ENCODE assay signal across 8 cellular contexts in the genomic region with DNA sequence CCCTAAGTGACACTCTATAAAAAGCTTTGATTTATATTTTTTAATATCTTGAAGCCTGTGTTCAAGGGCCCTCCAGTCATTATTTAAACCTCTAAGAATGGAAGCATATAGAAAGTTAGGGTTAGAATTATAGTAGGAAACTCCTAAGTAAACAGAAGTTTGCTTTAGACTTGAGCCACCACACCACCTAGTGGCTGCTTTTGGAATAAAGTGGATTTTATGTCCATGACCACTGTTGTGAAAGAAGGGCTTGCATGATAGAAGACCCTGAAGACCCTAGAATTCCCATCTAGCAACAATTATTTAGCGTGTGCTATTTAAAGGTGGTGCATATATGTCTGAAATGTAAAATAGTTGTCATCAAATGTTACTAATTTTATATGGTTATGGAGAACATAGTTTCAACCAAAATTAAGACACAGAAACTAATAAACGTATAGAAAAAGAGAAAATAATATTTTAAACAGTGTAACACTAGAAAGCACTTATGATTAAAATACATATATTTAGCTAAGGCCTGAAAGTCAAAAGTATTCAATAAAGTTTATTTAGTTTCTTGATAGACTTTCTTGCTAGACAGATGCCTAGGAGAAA. TPM values are rescaled to one million over a fixed set of nuclear protein-coding genes. Genes with fewer than 3 reads are reported as not detected.
A peak's percentile ranks its signal among the peaks of the same experiment; 100 is the strongest.
DNase-seq lines count a peak whose midpoint lies in the region; ATAC-seq lines count a peak whose summit lies in the region.
"Had no signal": no experiment of that assay in that cellular context is flagged by ENCODE, and none has a peak within 500 bp of the region (broad histone marks: within the 10 kb centered on the region; RNA-seq: fewer than 3 reads in every experiment).

No MANE protein-coding gene starts in this region.

- H3K27me3 ChIP-seq in mesendoderm (ENCODE audit: insufficient read depth, low read length, poor library complexity): no peaks in the 10 kb centered on the region

- H2BK15ac ChIP-seq in mesendoderm (replicated peaks; ENCODE audit: low read depth): no peak overlapping the region

- H2BK120ac ChIP-seq in mesendoderm (ENCODE audit: low read depth, low read length): no peak overlapping the region

- no peak overlapping the region for H3K4ac ChIP-seq in mesendoderm (ENCODE audit: low read depth, low read length)

- H3K27ac ChIP-seq in mesendoderm (ENCODE audit: low read depth, low read length): no peak overlapping the region

- H3K4me1 ChIP-seq in mesendoderm (ENCODE audit: control insufficient read depth, low read depth, low read length): no peaks in the 10 kb centered on the region

- H4K8ac ChIP-seq in mesendoderm (ENCODE audit: low read depth, low read length): no peak overlapping the region

- no peak overlapping the region for H3K9ac ChIP-seq in mesendoderm (ENCODE audit: low read length)

- H3K4me2 ChIP-seq in mesendoderm (ENCODE audit: low read length): no peak overlapping the region

- no peaks in the 10 kb centered on the region for H3K79me2 ChIP-seq in mesendoderm (ENCODE audit: control insufficient read depth, insufficient read depth, low read length)

- no peak overlapping the region for H3K4me3 ChIP-seq in mesendoderm (ENCODE audit: low read length)

- DNase-seq in Daoy (ENCODE audit: low read depth) (peak; percentile 45), NCI-H82 treated with DMSO at 0.1 percent for 48 hours (lab: John Stamatoyannopoulos, UW; ENCODE audit: unreplicated experiment) (peak; percentile 23), cerebellar cortex (ENCODE audit: low spot score) (peak; percentile 41), mesendoderm (peak; percentile 62), GM19240 (ENCODE audit: insufficient read length, low spot score) (no peak)
- DNase-seq: activated naive CD8-positive, alpha-beta T cell treated with anti-CD3 and anti-CD28 coated beads, Interleukin-2, amount 10 ng/mL, durations not matched to agents 7 days and 5 days had no signal

- H2AK5ac ChIP-seq in mesendoderm (ENCODE audit: low read length): no peak overlapping the region

- no CpG with 5 or more reads among the region's 2 CpGs for WGBS in mesendoderm (ENCODE audit: extremely low coverage, insufficient coverage, low lambda C conversion rate)

- no peak overlapping the region for H2BK5ac ChIP-seq in mesendoderm (ENCODE audit: low read length)

- no peak overlapping the region for H4K5ac ChIP-seq in mesendoderm (ENCODE audit: low read length)

- H3K23ac ChIP-seq in mesendoderm (ENCODE audit: low read length): no peak overlapping the region

- ATAC-seq in GM19035 (IDR thresholded peaks at IDR 0.05; ENCODE audit: unreplicated experiment) (peak; percentile 88), HG03159 (IDR thresholded peaks at IDR 0.05; ENCODE audit: unreplicated experiment) (peak; percentile 88)

- no peaks in the 10 kb centered on the region for H3K36me3 ChIP-seq in mesendoderm (ENCODE audit: control insufficient read depth, insufficient read depth, low read length)

- no peak overlapping the region for H3K18ac ChIP-seq in mesendoderm (ENCODE audit: low read length)

- no peak overlapping the region for H3K56ac ChIP-seq in mesendoderm (ENCODE audit: low read length)

- no peaks in the 10 kb centered on the region for H3K79me1 ChIP-seq in mesendoderm (ENCODE audit: low read length)

RNA-seq across cellular contexts. Expression of gene LRRIQ1, which starts 21.3 kb away (rescaled TPM):
- 0.51 and 1.6 TPM in 2 replicates for total RNA-seq in Daoy (2014; rRNA removed; shearing (Covaris generic))
- polyA plus RNA-seq in mesendoderm (2013, experiment 1 of 2): 0.93 TPM
- polyA plus RNA-seq in mesendoderm (2013, experiment 2 of 2): 1.2 TPM
- total RNA-seq: activated naive CD8-positive, alpha-beta T cell treated with anti-CD3 and anti-CD28 coated beads, Interleukin-2, amount 10 ng/mL, durations not matched to agents 7 days and 5 days had no signal

RNA-seq across cellular contexts. Expression of gene TSPAN19, which starts 21.4 kb away (rescaled TPM):
- total RNA-seq in Daoy (2014; rRNA removed; shearing (Covaris generic)): 0.91 TPM in 1 of 2 replicates, not detected in the other
- polyA plus RNA-seq in mesendoderm (2013, experiment 1 of 2): 0.14 TPM
- polyA plus RNA-seq in mesendoderm (2013, experiment 2 of 2): 0.07 TPM
- total RNA-seq: activated naive CD8-positive, alpha-beta T cell treated with anti-CD3 and anti-CD28 coated beads, Interleukin-2, amount 10 ng/mL, durations not matched to agents 7 days and 5 days had no signal
